1 cellular context compared by ENCODE assay signal in the genomic region with DNA sequence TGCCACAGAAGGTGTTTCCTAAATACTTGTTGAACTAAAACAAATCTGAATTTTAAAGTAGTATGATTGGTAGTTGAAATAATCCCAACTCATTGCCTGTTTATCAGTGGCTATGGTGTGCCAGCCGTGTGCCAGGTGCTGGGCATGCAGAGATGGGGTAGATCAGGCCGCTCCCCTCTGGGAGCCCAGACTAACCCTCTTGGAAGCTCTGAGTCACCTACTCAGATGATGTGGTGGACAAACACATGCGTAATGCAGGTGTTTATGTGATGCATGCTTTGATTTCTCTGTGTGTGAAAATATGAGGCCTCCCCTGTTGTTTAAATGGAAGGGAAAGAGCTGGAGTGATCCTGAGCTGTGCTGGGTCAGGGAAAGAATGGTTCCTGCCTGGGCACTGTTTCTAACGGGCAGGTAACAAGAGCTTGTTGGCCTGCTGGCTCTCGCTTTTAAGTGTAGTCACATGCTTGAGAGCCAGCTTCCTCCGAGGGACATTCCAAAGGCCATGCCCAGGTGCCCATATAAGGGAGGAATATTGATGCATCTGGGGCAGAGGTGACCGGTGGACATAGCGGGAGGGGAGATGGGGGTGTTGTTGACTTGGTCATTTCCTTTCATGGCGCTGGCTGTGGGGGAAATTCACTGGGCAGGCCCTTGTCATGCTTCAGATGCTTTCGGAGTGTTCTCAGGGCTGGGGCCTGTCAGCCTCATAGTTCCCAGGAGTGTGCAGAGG.
TF ChIP-seq lines count a peak whose summit lies in the region.

No MANE protein-coding gene starts in this region.

TF ChIP-seq in HepG2, 621 proteins besides CTCF, POLR2A, EP300 and RAD21 (continued from another document and continues in another):
- TF ChIP-seq, protein P1, sequence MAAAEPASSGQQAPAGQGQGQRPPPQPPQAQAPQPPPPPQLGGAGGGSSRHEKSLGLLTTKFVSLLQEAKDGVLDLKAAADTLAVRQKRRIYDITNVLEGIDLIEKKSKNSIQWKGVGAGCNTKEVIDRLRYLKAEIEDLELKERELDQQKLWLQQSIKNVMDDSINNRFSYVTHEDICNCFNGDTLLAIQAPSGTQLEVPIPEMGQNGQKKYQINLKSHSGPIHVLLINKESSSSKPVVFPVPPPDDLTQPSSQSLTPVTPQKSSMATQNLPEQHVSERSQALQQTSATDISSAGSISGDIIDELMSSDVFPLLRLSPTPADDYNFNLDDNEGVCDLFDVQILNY (CRISPR knock-in tag; conservative IDR thresholded peaks at IDR 0.05): no peak
- TF ChIP-seq, protein P2, sequence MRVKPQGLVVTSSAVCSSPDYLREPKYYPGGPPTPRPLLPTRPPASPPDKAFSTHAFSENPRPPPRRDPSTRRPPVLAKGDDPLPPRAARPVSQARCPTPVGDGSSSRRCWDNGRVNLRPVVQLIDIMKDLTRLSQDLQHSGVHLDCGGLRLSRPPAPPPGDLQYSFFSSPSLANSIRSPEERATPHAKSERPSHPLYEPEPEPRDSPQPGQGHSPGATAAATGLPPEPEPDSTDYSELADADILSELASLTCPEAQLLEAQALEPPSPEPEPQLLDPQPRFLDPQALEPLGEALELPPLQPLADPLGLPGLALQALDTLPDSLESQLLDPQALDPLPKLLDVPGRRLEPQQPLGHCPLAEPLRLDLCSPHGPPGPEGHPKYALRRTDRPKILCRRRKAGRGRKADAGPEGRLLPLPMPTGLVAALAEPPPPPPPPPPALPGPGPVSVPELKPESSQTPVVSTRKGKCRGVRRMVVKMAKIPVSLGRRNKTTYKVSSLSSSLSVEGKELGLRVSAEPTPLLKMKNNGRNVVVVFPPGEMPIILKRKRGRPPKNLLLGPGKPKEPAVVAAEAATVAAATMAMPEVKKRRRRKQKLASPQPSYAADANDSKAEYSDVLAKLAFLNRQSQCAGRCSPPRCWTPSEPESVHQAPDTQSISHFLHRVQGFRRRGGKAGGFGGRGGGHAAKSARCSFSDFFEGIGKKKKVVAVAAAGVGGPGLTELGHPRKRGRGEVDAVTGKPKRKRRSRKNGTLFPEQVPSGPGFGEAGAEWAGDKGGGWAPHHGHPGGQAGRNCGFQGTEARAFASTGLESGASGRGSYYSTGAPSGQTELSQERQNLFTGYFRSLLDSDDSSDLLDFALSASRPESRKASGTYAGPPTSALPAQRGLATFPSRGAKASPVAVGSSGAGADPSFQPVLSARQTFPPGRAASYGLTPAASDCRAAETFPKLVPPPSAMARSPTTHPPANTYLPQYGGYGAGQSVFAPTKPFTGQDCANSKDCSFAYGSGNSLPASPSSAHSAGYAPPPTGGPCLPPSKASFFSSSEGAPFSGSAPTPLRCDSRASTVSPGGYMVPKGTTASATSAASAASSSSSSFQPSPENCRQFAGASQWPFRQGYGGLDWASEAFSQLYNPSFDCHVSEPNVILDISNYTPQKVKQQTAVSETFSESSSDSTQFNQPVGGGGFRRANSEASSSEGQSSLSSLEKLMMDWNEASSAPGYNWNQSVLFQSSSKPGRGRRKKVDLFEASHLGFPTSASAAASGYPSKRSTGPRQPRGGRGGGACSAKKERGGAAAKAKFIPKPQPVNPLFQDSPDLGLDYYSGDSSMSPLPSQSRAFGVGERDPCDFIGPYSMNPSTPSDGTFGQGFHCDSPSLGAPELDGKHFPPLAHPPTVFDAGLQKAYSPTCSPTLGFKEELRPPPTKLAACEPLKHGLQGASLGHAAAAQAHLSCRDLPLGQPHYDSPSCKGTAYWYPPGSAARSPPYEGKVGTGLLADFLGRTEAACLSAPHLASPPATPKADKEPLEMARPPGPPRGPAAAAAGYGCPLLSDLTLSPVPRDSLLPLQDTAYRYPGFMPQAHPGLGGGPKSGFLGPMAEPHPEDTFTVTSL (CRISPR knock-in tag; IDR thresholded peaks at IDR 0.05; ENCODE audit: borderline replicate concordance): peak; percentile 31; the same call in 1 of the 2 replicates
- TF ChIP-seq ZNF207 (IDR thresholded peaks at IDR 0.05; ENCODE audit: borderline replicate concordance) (no peak), ZNF430 (CRISPR knock-in tag; IDR thresholded peaks at IDR 0.05) (no peak), ZNF343 (CRISPR knock-in tag; IDR thresholded peaks at IDR 0.05) (no peak), ZNF326 (CRISPR knock-in tag; IDR thresholded peaks at IDR 0.05; ENCODE audit: borderline replicate concordance) (no peak), ZNF33B (CRISPR knock-in tag; IDR thresholded peaks at IDR 0.05) (no peak), ADNP (CRISPR knock-in tag; IDR thresholded peaks at IDR 0.05) (no peak), NFE2L1 (CRISPR knock-in tag; IDR thresholded peaks at IDR 0.05; ENCODE audit: borderline replicate concordance) (no peak), ZNF775 (CRISPR knock-in tag; IDR thresholded peaks at IDR 0.05; ENCODE audit: borderline replicate concordance) (no peak), ZNF629 (CRISPR knock-in tag; conservative IDR thresholded peaks at IDR 0.05) (no peak), MEIS2 (CRISPR knock-in tag; IDR thresholded peaks at IDR 0.05) (no peak), SP140L (CRISPR knock-in tag; IDR thresholded peaks at IDR 0.05; ENCODE audit: borderline replicate concordance) (no peak), SALL1 (CRISPR knock-in tag; IDR thresholded peaks at IDR 0.05) (peak; percentile 82), ZNF709 (CRISPR knock-in tag; IDR thresholded peaks at IDR 0.05) (no peak), NR2F1 (CRISPR knock-in tag; IDR thresholded peaks at IDR 0.05) (peak in 1 of 2 experiments; percentile 37; a peak in 1 of 4 replicates), PPARG (CRISPR knock-in tag; conservative IDR thresholded peaks at IDR 0.05) (peak; percentile 95), ZFP36L2 (CRISPR knock-in tag; IDR thresholded peaks at IDR 0.05) (no peak), MIER3 (CRISPR knock-in tag; IDR thresholded peaks at IDR 0.05; ENCODE audit: borderline replicate concordance) (0 out of 2 replicates have a peak, but pooled peaks have one; percentile 34), HMG20B (CRISPR knock-in tag; conservative IDR thresholded peaks at IDR 0.05) (no peak), ZMYM4 (CRISPR knock-in tag; IDR thresholded peaks at IDR 0.05) (no peak), YEATS4 (CRISPR knock-in tag; IDR thresholded peaks at IDR 0.05; ENCODE audit: borderline replicate concordance) (no peak), ZFP37 (CRISPR knock-in tag; IDR thresholded peaks at IDR 0.05; ENCODE audit: borderline replicate concordance) (0 out of 2 replicates have a peak, but pooled peaks have one; percentile 41)
- TF ChIP-seq, protein P3, sequence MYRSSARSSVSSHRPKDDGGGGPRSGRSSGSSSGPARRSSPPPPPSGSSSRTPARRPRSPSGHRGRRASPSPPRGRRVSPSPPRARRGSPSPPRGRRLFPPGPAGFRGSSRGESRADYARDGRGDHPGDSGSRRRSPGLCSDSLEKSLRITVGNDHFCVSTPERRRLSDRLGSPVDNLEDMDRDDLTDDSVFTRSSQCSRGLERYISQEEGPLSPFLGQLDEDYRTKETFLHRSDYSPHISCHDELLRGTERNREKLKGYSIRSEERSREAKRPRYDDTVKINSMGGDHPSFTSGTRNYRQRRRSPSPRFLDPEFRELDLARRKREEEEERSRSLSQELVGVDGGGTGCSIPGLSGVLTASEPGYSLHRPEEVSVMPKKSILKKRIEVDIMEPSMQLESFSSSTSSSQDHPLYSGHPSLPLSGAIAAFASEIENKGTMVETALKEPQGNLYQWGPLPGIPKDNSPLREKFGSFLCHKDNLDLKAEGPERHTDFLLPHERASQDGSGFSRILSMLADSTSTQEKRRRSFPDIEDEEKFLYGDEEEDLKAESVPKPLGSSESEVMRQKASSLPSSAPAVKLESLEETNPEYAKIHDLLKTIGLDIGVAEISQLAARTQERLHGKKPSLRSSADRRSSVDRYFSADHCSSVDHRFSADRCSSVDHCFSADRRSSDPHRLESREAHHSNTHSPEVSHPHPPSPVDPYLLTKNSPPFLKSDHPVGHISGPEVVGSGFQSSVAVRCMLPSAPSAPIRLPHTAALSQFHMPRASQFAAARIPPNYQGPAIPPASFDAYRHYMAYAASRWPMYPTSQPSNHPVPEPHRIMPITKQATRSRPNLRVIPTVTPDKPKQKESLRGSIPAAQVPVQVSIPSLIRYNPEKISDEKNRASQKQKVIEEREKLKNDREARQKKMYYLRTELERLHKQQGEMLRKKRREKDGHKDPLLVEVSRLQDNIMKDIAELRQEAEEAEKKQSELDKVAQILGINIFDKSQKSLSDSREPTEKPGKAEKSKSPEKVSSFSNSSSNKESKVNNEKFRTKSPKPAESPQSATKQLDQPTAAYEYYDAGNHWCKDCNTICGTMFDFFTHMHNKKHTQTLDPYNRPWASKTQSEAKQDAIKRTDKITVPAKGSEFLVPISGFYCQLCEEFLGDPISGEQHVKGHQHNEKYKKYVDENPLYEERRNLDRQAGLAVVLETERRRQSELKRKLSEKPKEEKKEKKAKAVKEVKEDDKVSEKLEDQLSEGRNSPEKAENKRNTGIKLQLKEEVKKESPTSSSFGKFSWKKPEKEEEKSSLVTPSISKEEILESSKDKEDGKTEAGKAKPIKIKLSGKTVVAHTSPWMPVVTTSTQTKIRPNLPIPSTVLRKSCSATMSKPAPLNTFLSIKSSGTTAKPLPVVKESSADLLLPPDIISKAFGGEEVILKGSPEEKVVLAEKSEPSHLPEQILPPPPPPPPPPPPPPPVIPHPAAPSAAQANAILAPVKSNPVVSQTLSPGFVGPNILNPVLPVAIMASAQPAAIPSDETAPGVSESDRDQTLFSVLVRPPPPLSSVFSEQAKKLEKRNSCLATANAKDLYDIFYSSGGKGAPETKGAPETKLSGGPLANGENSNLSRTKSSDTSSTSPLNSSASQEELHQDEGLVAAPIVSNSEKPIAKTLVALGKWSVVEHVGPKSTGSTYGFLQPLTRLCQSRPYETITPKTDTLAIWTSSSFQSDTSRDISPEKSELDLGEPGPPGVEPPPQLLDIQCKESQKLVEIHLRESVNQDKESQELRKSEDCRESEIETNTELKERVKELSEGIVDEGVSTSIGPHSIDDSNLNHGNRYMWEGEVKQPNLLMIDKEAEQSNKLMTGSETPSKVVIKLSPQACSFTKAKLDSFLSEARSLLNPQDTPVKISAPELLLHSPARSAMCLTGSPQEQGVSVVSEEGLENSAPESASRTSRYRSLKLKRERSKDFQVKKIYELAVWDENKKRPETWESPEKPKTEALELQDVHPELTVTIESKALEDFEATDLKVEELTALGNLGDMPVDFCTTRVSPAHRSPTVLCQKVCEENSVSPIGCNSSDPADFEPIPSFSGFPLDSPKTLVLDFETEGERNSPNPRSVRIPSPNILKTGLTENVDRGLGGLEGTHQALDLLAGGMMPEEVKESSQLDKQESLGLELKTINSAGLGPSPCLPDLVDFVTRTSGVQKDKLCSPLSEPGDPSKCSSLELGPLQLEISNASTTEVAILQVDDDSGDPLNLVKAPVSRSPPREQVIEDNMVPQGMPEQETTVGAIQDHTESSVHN (CRISPR knock-in tag; IDR thresholded peaks at IDR 0.05): no peak
- TF ChIP-seq, protein P4, sequence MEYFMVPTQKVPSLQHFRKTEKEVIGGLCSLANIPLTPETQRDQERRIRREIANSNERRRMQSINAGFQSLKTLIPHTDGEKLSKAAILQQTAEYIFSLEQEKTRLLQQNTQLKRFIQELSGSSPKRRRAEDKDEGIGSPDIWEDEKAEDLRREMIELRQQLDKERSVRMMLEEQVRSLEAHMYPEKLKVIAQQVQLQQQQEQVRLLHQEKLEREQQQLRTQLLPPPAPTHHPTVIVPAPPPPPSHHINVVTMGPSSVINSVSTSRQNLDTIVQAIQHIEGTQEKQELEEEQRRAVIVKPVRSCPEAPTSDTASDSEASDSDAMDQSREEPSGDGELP (IDR thresholded peaks at IDR 0.05; ENCODE audit: borderline replicate concordance, low read depth): peak; percentile 9; the same call in 1 of the 2 replicates
- TF ChIP-seq, protein P5, sequence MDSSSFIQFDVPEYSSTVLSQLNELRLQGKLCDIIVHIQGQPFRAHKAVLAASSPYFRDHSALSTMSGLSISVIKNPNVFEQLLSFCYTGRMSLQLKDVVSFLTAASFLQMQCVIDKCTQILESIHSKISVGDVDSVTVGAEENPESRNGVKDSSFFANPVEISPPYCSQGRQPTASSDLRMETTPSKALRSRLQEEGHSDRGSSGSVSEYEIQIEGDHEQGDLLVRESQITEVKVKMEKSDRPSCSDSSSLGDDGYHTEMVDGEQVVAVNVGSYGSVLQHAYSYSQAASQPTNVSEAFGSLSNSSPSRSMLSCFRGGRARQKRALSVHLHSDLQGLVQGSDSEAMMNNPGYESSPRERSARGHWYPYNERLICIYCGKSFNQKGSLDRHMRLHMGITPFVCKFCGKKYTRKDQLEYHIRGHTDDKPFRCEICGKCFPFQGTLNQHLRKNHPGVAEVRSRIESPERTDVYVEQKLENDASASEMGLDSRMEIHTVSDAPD (CRISPR knock-in tag; IDR thresholded peaks at IDR 0.05): no peak
- TF ChIP-seq, protein P6, sequence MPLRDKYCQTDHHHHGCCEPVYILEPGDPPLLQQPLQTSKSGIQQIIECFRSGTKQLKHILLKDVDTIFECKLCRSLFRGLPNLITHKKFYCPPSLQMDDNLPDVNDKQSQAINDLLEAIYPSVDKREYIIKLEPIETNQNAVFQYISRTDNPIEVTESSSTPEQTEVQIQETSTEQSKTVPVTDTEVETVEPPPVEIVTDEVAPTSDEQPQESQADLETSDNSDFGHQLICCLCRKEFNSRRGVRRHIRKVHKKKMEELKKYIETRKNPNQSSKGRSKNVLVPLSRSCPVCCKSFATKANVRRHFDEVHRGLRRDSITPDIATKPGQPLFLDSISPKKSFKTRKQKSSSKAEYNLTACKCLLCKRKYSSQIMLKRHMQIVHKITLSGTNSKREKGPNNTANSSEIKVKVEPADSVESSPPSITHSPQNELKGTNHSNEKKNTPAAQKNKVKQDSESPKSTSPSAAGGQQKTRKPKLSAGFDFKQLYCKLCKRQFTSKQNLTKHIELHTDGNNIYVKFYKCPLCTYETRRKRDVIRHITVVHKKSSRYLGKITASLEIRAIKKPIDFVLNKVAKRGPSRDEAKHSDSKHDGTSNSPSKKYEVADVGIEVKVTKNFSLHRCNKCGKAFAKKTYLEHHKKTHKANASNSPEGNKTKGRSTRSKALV (CRISPR knock-in tag; IDR thresholded peaks at IDR 0.05): peak; percentile 46; the same call in 1 of the 2 replicates
- TF ChIP-seq, protein P7, sequence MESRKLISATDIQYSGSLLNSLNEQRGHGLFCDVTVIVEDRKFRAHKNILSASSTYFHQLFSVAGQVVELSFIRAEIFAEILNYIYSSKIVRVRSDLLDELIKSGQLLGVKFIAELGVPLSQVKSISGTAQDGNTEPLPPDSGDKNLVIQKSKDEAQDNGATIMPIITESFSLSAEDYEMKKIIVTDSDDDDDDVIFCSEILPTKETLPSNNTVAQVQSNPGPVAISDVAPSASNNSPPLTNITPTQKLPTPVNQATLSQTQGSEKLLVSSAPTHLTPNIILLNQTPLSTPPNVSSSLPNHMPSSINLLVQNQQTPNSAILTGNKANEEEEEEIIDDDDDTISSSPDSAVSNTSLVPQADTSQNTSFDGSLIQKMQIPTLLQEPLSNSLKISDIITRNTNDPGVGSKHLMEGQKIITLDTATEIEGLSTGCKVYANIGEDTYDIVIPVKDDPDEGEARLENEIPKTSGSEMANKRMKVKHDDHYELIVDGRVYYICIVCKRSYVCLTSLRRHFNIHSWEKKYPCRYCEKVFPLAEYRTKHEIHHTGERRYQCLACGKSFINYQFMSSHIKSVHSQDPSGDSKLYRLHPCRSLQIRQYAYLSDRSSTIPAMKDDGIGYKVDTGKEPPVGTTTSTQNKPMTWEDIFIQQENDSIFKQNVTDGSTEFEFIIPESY (CRISPR knock-in tag; IDR thresholded peaks at IDR 0.05): peak; percentile 99
- TF ChIP-seq, protein P8, sequence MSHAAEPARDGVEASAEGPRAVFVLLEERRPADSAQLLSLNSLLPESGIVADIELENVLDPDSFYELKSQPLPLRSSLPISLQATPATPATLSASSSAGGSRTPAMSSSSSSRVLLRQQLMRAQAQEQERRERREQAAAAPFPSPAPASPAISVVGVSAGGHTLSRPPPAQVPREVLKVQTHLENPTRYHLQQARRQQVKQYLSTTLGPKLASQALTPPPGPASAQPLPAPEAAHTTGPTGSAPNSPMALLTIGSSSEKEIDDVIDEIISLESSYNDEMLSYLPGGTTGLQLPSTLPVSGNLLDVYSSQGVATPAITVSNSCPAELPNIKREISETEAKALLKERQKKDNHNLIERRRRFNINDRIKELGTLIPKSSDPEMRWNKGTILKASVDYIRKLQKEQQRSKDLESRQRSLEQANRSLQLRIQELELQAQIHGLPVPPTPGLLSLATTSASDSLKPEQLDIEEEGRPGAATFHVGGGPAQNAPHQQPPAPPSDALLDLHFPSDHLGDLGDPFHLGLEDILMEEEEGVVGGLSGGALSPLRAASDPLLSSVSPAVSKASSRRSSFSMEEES (CRISPR knock-in tag; IDR thresholded peaks at IDR 0.05): peak; percentile 65; the same call in 1 of the 2 replicates
